Comparison of ENCODE assay signal across 18 cellular contexts in the genomic region with DNA sequence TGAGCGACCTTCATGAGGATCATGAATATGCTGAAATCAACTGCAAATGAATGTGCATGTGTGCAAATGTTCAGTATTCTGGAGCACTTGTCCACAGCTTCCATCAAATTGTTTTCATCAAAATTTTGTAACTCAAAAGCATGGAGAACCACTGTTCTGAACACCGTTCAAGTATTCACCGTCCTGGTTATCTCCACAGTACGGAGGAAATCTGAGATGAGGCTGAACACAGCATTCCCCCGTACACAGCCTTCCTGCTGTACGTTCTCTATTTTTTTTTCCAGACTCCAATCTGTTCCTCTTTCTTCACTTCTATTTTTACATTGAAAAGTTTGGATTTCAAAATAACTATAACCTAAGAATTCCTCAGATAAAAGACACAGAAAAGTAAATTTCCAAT. TPM values are rescaled to one million over a fixed set of nuclear protein-coding genes. Genes with fewer than 3 reads are reported as not detected.
"Had no signal": no experiment of that assay in that cellular context is flagged by ENCODE, and none has a peak within 500 bp of the region (broad histone marks: within the 10 kb centered on the region; RNA-seq: fewer than 3 reads in every experiment).

No MANE protein-coding gene starts in this region.

- DNase-seq: activated B cell treated with CpG ODN at 0.5 μM for 24 hours; activated CD4-positive, alpha-beta memory T cell treated with anti-CD3 and anti-CD28 coated beads for 36 hours; activated CD4-positive, alpha-beta T cell treated with anti-CD3 and anti-CD28 coated beads for 4 hours; activated T-cell treated with anti-CD3 and anti-CD28 coated beads for 4 hours; body of pancreas; effector CD8-positive, alpha-beta T cell; islet precursor cell; nephron progenitor cell; nucleus accumbens; posterior cingulate gyrus; retina; stimulated activated CD4-positive, alpha-beta T cell treated with anti-CD3 and anti-CD28 coated beads, Interleukin-12 subunit alpha, Interleukin-12 subunit beta, amount 100 ng/mL, for 4 hours; stimulated activated CD4-positive, alpha-beta T cell treated with anti-CD3 and anti-CD28 coated beads, Interleukin-1b, Interleukin-23, amount 100 ng/mL, for 48 hours; stimulated activated naive CD4-positive, alpha-beta T cell treated with Interleukin-2 at 50 U/mL for 16 hours; substantia nigra had no signal

- H3K4me1 ChIP-seq: body of pancreas had no signal

- H3K27me3 ChIP-seq: body of pancreas had no signal

- H3K4me3 ChIP-seq: body of pancreas, lung had no signal

- H3K9me3 ChIP-seq: body of pancreas had no signal

- H3K27ac ChIP-seq: body of pancreas had no signal

- ATAC-seq: body of pancreas, esophagus mucosa had no signal

RNA-seq across cellular contexts. Expression of a gene that starts 17.6 kb away (rescaled TPM):
- total RNA-seq: activated B cell treated with CpG ODN at 0.5 μM for 24 hours; activated CD4-positive, alpha-beta memory T cell treated with anti-CD3 and anti-CD28 coated beads for 36 hours; esophagus mucosa; T-helper 2 cell treated with Interferon-gamma antibody and Interleukin-4, amounts not matched to agents 100 ng/mL and 5 ng/mL, for 36 hours had no signal
